ENCODE assay signal across 13 cellular contexts in genomic region chr14:86055512-86055911, GRCh38.
DNase-seq lines count a peak whose midpoint lies in the region; ATAC-seq and TF ChIP-seq lines count a peak whose summit lies in the region.
"Had no signal": no experiment of that assay in that cellular context is flagged by ENCODE, and none has a peak within 500 bp of the region (broad histone marks: within the 10 kb centered on the region; RNA-seq: fewer than 3 reads in every experiment).

No MANE protein-coding gene starts in this region.

- peak; percentile 64 for ATAC-seq in stimulated activated effector memory CD8-positive, alpha-beta T cell treated with anti-CD3 and anti-CD28 coated beads, Interleukin-12 subunit alpha, Interleukin-12 subunit beta, amount 100 ng/mL, for 72 hours

- H3K4me3 ChIP-seq in choroid plexus epithelial cell (ENCODE audit: low read depth, low read length), result no peak overlapping the region
- no peak overlapping the region for H3K4me3 ChIP-seq in esophagus muscularis mucosa
- H3K4me3 ChIP-seq: tibial artery had no signal

- WGBS in esophagus muscularis mucosa, result 62% methylated on average over 2 of the region's 2 CpGs

- H3K9me3 Mint-ChIP-seq in stimulated activated effector memory CD8-positive, alpha-beta T cell treated with anti-CD3 and anti-CD28 coated beads, Interleukin-12 subunit alpha, Interleukin-12 subunit beta, amount 100 ng/mL, for 72 hours, result no peaks in the 10 kb centered on the region
- H3K9me3 Mint-ChIP-seq: IgD-negative memory B cell had no signal

- no peak overlapping the region for H3K27ac Mint-ChIP-seq in stimulated activated effector memory CD8-positive, alpha-beta T cell treated with anti-CD3 and anti-CD28 coated beads, Interleukin-12 subunit alpha, Interleukin-12 subunit beta, amount 100 ng/mL, for 72 hours
- H3K27ac Mint-ChIP-seq: B cell, IgD-negative memory B cell had no signal

- H3K27me3 ChIP-seq in esophagus muscularis mucosa, result no peaks in the 10 kb centered on the region
- H3K27me3 ChIP-seq: tibial artery had no signal

- H3K27ac ChIP-seq in esophagus muscularis mucosa (replicated peaks in 1 of 4), result no peak overlapping the region
- H3K27ac ChIP-seq: tibial artery had no signal

- intact Hi-C loops in esophagus muscularis mucosa (cut with DNase I), result no loop called here

- no peak overlapping the region for H3K4me3 Mint-ChIP-seq in stimulated activated effector memory CD8-positive, alpha-beta T cell treated with anti-CD3 and anti-CD28 coated beads, Interleukin-12 subunit alpha, Interleukin-12 subunit beta, amount 100 ng/mL, for 72 hours
- H3K4me3 Mint-ChIP-seq: B cell, IgD-negative memory B cell had no signal

- peak; percentile 49 for TF ChIP-seq CTCF in choroid plexus epithelial cell (conservative IDR thresholded peaks at IDR 0.05; ENCODE audit: low read depth, low read length)
- no peak for TF ChIP-seq CTCF in esophagus muscularis mucosa (IDR thresholded peaks at IDR 0.05)

- no peaks in the 10 kb centered on the region for H3K36me3 Mint-ChIP-seq in stimulated activated effector memory CD8-positive, alpha-beta T cell treated with anti-CD3 and anti-CD28 coated beads, Interleukin-12 subunit alpha, Interleukin-12 subunit beta, amount 100 ng/mL, for 72 hours
- H3K36me3 Mint-ChIP-seq: IgD-negative memory B cell had no signal

- DNase-seq in NCI-H510A treated with DMSO at 0.1 percent for 48 hours (lab: John Stamatoyannopoulos, UW) (peak; percentile 43), NCI-H510A (lab: John Stamatoyannopoulos, UW) (no peak), NCI-H748 (lab: John Stamatoyannopoulos, UW; ENCODE audit: unreplicated experiment) (peak; percentile 55), choroid plexus epithelial cell (ENCODE audit: low read depth) (peak; percentile 53), C1 segment of cervical spinal cord (lab: John Stamatoyannopoulos, UW) (no peak), DMS79 treated with DMSO at 0.1 percent for 48 hours (lab: John Stamatoyannopoulos, UW) (no peak), esophagus muscularis mucosa (ENCODE audit: extremely low spot score) (no peak)
- DNase-seq in stimulated activated effector memory CD8-positive, alpha-beta T cell treated with anti-CD3 and anti-CD28 coated beads, Interleukin-12 subunit alpha, Interleukin-12 subunit beta, amount 100 ng/mL, for 72 hours (ENCODE audit: low spot score in 2 of 2), result no peak
- DNase-seq: activated naive CD4-positive, alpha-beta T cell treated with anti-CD3 and anti-CD28 coated beads, Interleukin-2, amount 50 U/mL, for 16 hours; stimulated activated CD4-positive, alpha-beta T cell treated with anti-CD3 and anti-CD28 coated beads, Interleukin-1b, Interleukin-23, amount 100 ng/mL, for 48 hours; tibial artery had no signal

- no peak for TF ChIP-seq POLR2A in esophagus muscularis mucosa (IDR thresholded peaks at IDR 0.05; ENCODE audit: low read depth)

- H3K4me1 ChIP-seq in esophagus muscularis mucosa, result no peaks in the 10 kb centered on the region
- H3K4me1 ChIP-seq: tibial artery had no signal

- no peak for TF ChIP-seq EP300 in esophagus muscularis mucosa (IDR thresholded peaks at IDR 0.05)

- no peaks in the 10 kb centered on the region for H3K9me3 ChIP-seq in esophagus muscularis mucosa
- H3K9me3 ChIP-seq: tibial artery had no signal

- H3K4me1 Mint-ChIP-seq in stimulated activated effector memory CD8-positive, alpha-beta T cell treated with anti-CD3 and anti-CD28 coated beads, Interleukin-12 subunit alpha, Interleukin-12 subunit beta, amount 100 ng/mL, for 72 hours, result peaks cover 8% of the 10 kb centered on the region

- no peaks in the 10 kb centered on the region for H3K36me3 ChIP-seq in esophagus muscularis mucosa
- H3K36me3 ChIP-seq: tibial artery had no signal

Comparison
In these comparisons a context has a peak if more than half of its experiments do, and no peak if none do; other contexts are left out.
1. DNase-seq: peak in NCI-H510A treated with DMSO at 0.1 percent for 48 hours (single experiment), NCI-H748 (single experiment) and choroid plexus epithelial cell (single experiment); none in NCI-H510A (single experiment), stimulated activated effector memory CD8-positive, alpha-beta T cell treated with anti-CD3 and anti-CD28 coated beads, Interleukin-12 subunit alpha, Interleukin-12 subunit beta, amount 100 ng/mL, for 72 hours (0 of 2), C1 segment of cervical spinal cord (0 of 14), DMS79 treated with DMSO at 0.1 percent for 48 hours (single experiment) and esophagus muscularis mucosa (single experiment).